8 cellular contexts compared by ENCODE assay signal in genomic region chr7:70042533-70042932, GRCh38.
A peak's percentile ranks its signal among the peaks of the same experiment; 100 is the strongest.
DNase-seq lines count a peak whose midpoint lies in the region; ATAC-seq, FAIRE-seq and TF ChIP-seq lines count a peak whose summit lies in the region.

No MANE protein-coding gene starts in this region.

- peak in 1 of 2 experiments; percentile 6 for DNase-seq in Caco-2
- peak; percentile 29 for DNase-seq in NCI-H2196 (lab: John Stamatoyannopoulos, UW; ENCODE audit: unreplicated experiment)
- no peak for DNase-seq in omental fat pad (ENCODE audit: low spot score)
- DNase-seq in iPS-NIHi7 (ENCODE audit: extremely low spot score): no peak
- DNase-seq in anterior cingulate cortex (lab: John Stamatoyannopoulos, UW): no peak

- peak; percentile 84 for TF ChIP-seq RAD21 in neural cell (conservative IDR thresholded peaks at IDR 0.05)

- no peaks in the 10 kb centered on the region for H3K36me3 Mint-ChIP-seq in Caco-2 (ENCODE audit: insufficient read depth, unreplicated experiment)

- H3K4me2 ChIP-seq in neural cell (ENCODE audit: low read length): no peak overlapping the region

- H3K27me3 ChIP-seq in Caco-2 (replicated peaks; ENCODE audit: control insufficient read depth, insufficient read depth, low read length) (no peaks in the 10 kb centered on the region), neural cell (ENCODE audit: insufficient read depth, low read depth, low read length) (no peaks in the 10 kb centered on the region)

- H3K4me3 ChIP-seq in Caco-2 (ENCODE audit: low read depth, low read length): no peak overlapping the region
- no peak overlapping the region for H3K4me3 ChIP-seq in neural cell (ENCODE audit: low read length)

- no peaks in the 10 kb centered on the region for H3K9me3 Mint-ChIP-seq in Caco-2 (ENCODE audit: unreplicated experiment)

- intact Hi-C loops in Caco-2 (cut with micrococcal nuclease; ENCODE audit: unreplicated experiment): loop anchor here (1.0 kb wide), 1 partner anchor 656 kb away; no protein-coding TSS in a partner anchor

- POLR2A ChIA-PET in Caco-2 (lab: Charles Lee): no interaction called here

- H3K4me3 Mint-ChIP-seq in Caco-2 (ENCODE audit: unreplicated experiment): no peak overlapping the region

- no peaks in the 10 kb centered on the region for H4K20me1 ChIP-seq in neural cell (ENCODE audit: insufficient read depth)

- H3K36me3 ChIP-seq in Caco-2 (ENCODE audit: control insufficient read depth, insufficient read depth, low read length): no peaks in the 10 kb centered on the region
- no peaks in the 10 kb centered on the region for H3K36me3 ChIP-seq in neural cell (ENCODE audit: insufficient read depth, low read length)

- H3K4me1 ChIP-seq in Caco-2: no peaks in the 10 kb centered on the region

- FAIRE-seq in endometrium (lab: Jason Lieb, UNC): peak; percentile 74

- H3K27ac Mint-ChIP-seq in Caco-2 (ENCODE audit: unreplicated experiment): no peak overlapping the region

- TF ChIP-seq CTCF in Caco-2 (IDR thresholded peaks at IDR 0.05; ENCODE audit: insufficient read depth in 1 of 2, low read depth in 1 of 2, low read length in 1 of 2, severe bottlenecking in 1 of 2, unreplicated experiment in 1 of 2) (peak; percentile 50 to 52), neural cell (IDR thresholded peaks at IDR 0.05; ENCODE audit: poor library complexity, severe bottlenecking) (peak; percentile 77), omental fat pad (IDR thresholded peaks at IDR 0.05) (no peak)

- ATAC-seq in omental fat pad (ENCODE audit: low FRiP score) (no peak), HG03460 (IDR thresholded peaks at IDR 0.05; ENCODE audit: unreplicated experiment) (no peak)

- H3K9me3 ChIP-seq in Caco-2: no peaks in the 10 kb centered on the region
- no peaks in the 10 kb centered on the region for H3K9me3 ChIP-seq in neural cell (ENCODE audit: low read length)

- no TSS peak for BruUV-seq in Caco-2 (replicated peaks; lab: Mats Ljungman, UMichigan)

- H3K9me2 ChIP-seq in neural cell (ENCODE audit: insufficient read depth, low read length): no peaks in the 10 kb centered on the region

- H3K27ac ChIP-seq in neural cell (ENCODE audit: low read length): no peak overlapping the region

- peaks cover 14% of the 10 kb centered on the region for H3K79me2 ChIP-seq in neural cell (replicated peaks; ENCODE audit: insufficient read depth, low read length)

- no peaks in the 10 kb centered on the region for H3K4me1 Mint-ChIP-seq in Caco-2 (ENCODE audit: low read depth, unreplicated experiment)

- no peak for TF ChIP-seq EP300 in neural cell (conservative IDR thresholded peaks at IDR 0.05; ENCODE audit: poor library complexity, severe bottlenecking)

- CTCF ChIA-PET in Caco-2 (lab: Charles Lee): interaction anchor here (0.7 to 1.4 kb wide), 6 partner anchors 119 to 656 kb away, joined by 3 to 25 read pairs (median 4); no protein-coding TSS in a partner anchor

- H3K27me3 Mint-ChIP-seq in Caco-2 (ENCODE audit: insufficient read depth, unreplicated experiment): peaks cover 3% of the 10 kb centered on the region

- no peak overlapping the region for H3K9ac ChIP-seq in neural cell (ENCODE audit: low read length)

- no peak overlapping the region for H2AFZ ChIP-seq in neural cell (ENCODE audit: low read depth, low read length)

- H3F3A ChIP-seq in neural cell (ENCODE audit: insufficient read depth, low read length, poor library complexity, severe bottlenecking): no peaks in the 10 kb centered on the region

TF ChIP-seq in neural cell, 6 proteins besides CTCF, POLR2A, EP300 and RAD21:
- no peak for TF ChIP-seq REST (IDR thresholded peaks at IDR 0.05; ENCODE audit: borderline replicate concordance)
- peak; percentile 92 for TF ChIP-seq SMC3 (conservative IDR thresholded peaks at IDR 0.05; ENCODE audit: poor library complexity)

Comparison
In these comparisons a context has a peak if more than half of its experiments do, and no peak if none do; other contexts are left out.
1. CTCF ChIP-seq: peak in Caco-2 (2 of 2) and neural cell (single experiment); none in omental fat pad (0 of 3).